ENCODE assay signal across 22 cellular contexts in genomic region chr10:77157248-77158019, GRCh38.
DNase-seq lines count a peak whose midpoint lies in the region; ATAC-seq, FAIRE-seq and TF ChIP-seq lines count a peak whose summit lies in the region.
"Had no signal": no experiment of that assay in that cellular context is flagged by ENCODE, and none has a peak within 500 bp of the region (broad histone marks: within the 10 kb centered on the region; RNA-seq: fewer than 3 reads in every experiment).

No MANE protein-coding gene starts in this region.

- intact Hi-C loops in activated CD4-positive, alpha-beta T cell treated with anti-CD3 and anti-CD28 coated beads, Interleukin-2, amount 10 ng/mL, durations not matched to agents 24 days and 14 days (cut with micrococcal nuclease), result no loop called here

- no peaks in the 10 kb centered on the region for H3K27me3 ChIP-seq in hepatocyte

- no peak overlapping the region for H3K27ac Mint-ChIP-seq in activated CD4-positive, alpha-beta T cell treated with anti-CD3 and anti-CD28 coated beads, Interleukin-2, amount 10 ng/mL, durations not matched to agents 24 days and 14 days
- H3K27ac Mint-ChIP-seq: activated naive CD4-positive, alpha-beta T cell treated with anti-CD3 and anti-CD28 coated beads, Interleukin-2, amount 10 ng/mL, durations not matched to agents 7 days and 5 days; CD4-positive, alpha-beta memory T cell; memory B cell; natural killer cell treated with Interleukin-12 subunit alpha and Interleukin-12 subunit beta and Interleukin-15 and Interleukin-18, amount 100 ng/mL, for 72 hours; T-helper 17 cell had no signal

- H3K9me2 ChIP-seq in hepatocyte (replicated peaks; ENCODE audit: insufficient read depth), result no peaks in the 10 kb centered on the region

- no peaks in the 10 kb centered on the region for H3K36me3 Mint-ChIP-seq in activated CD4-positive, alpha-beta T cell treated with anti-CD3 and anti-CD28 coated beads, Interleukin-2, amount 10 ng/mL, durations not matched to agents 24 days and 14 days (ENCODE audit: low read depth)
- H3K36me3 Mint-ChIP-seq: activated naive CD4-positive, alpha-beta T cell treated with anti-CD3 and anti-CD28 coated beads, Interleukin-2, amount 10 ng/mL, durations not matched to agents 7 days and 5 days; CD4-positive, alpha-beta memory T cell; memory B cell; natural killer cell treated with Interleukin-12 subunit alpha and Interleukin-12 subunit beta and Interleukin-15 and Interleukin-18, amount 100 ng/mL, for 72 hours had no signal

- H3K27ac ChIP-seq in hepatocyte, result peak overlapping the region; percentile 59
- H3K27ac ChIP-seq: prostate gland had no signal

- H3K4me1 Mint-ChIP-seq in activated CD4-positive, alpha-beta T cell treated with anti-CD3 and anti-CD28 coated beads, Interleukin-2, amount 10 ng/mL, durations not matched to agents 24 days and 14 days, result no peaks in the 10 kb centered on the region
- H3K4me1 Mint-ChIP-seq: activated naive CD4-positive, alpha-beta T cell treated with anti-CD3 and anti-CD28 coated beads, Interleukin-2, amount 10 ng/mL, durations not matched to agents 7 days and 5 days; CD4-positive, alpha-beta memory T cell; memory B cell; T-helper 17 cell had no signal

- no peak overlapping the region for H3K4me3 Mint-ChIP-seq in activated CD4-positive, alpha-beta T cell treated with anti-CD3 and anti-CD28 coated beads, Interleukin-2, amount 10 ng/mL, durations not matched to agents 24 days and 14 days
- H3K4me3 Mint-ChIP-seq: activated naive CD4-positive, alpha-beta T cell treated with anti-CD3 and anti-CD28 coated beads, Interleukin-2, amount 10 ng/mL, durations not matched to agents 7 days and 5 days; activated T-cell treated with anti-CD3 and anti-CD28 coated beads, Interleukin-2, amount 50 U/mL, for 4 hours; CD4-positive, alpha-beta memory T cell; memory B cell; natural killer cell treated with Interleukin-12 subunit alpha and Interleukin-12 subunit beta and Interleukin-15 and Interleukin-18, amount 100 ng/mL, for 72 hours; T-helper 17 cell had no signal

- no peak overlapping the region for H3K4me2 ChIP-seq in hepatocyte

- no peak for DNase-seq in GM12892 (ENCODE audit: insufficient read length)
- DNase-seq in amniotic epithelial cell (ENCODE audit: low read depth), result peak; percentile 92
- DNase-seq in hepatocyte (ENCODE audit: low spot score), result peak; percentile 34
- DNase-seq in renal cortical epithelial cell (ENCODE audit: low read depth), result peak; percentile 35
- no peak for DNase-seq in activated CD4-positive, alpha-beta T cell treated with anti-CD3 and anti-CD28 coated beads, Interleukin-2, amount 10 ng/mL, durations not matched to agents 24 days and 14 days
- DNase-seq in activated CD8-positive, alpha-beta memory T cell treated with anti-CD3 and anti-CD28 coated beads for 24 hours, result no peak
- DNase-seq in NCI-H1092 treated with DMSO at 0.1 percent for 48 hours (lab: John Stamatoyannopoulos, UW), result no peak
- DNase-seq: activated CD4-positive, alpha-beta T cell treated with anti-CD3 and anti-CD28 coated beads, Interleukin-2, amount 50 U/mL, for 48 hours; activated naive CD4-positive, alpha-beta T cell treated with anti-CD3 and anti-CD28 coated beads, Interleukin-2, amount 10 ng/mL, durations not matched to agents 7 days and 5 days; activated T-cell treated with anti-CD3 and anti-CD28 coated beads, Interleukin-2, amount 50 U/mL, for 4 hours; aorta; CD4-positive, alpha-beta memory T cell; hypothalamus; Kasumi-1; NCI-H1105; NCI-H69; T-helper 17 cell had no signal

- no peaks in the 10 kb centered on the region for H4K20me1 ChIP-seq in hepatocyte (ENCODE audit: insufficient read depth, poor library complexity, severe bottlenecking)

- no peak for TF ChIP-seq POLR2A in GM12892 (IDR thresholded peaks at IDR 0.05; ENCODE audit: low read depth, low read length)

- H3K4me3 ChIP-seq in hepatocyte, result no peak overlapping the region
- H3K4me3 ChIP-seq: prostate gland had no signal

- no peaks in the 10 kb centered on the region for H3K79me2 ChIP-seq in hepatocyte

- no peak for TF ChIP-seq CTCF in hepatocyte (IDR thresholded peaks at IDR 0.05; ENCODE audit: poor library complexity)

- H3K36me3 ChIP-seq in hepatocyte (replicated peaks; ENCODE audit: insufficient read depth, low read depth), result no peaks in the 10 kb centered on the region
- H3K36me3 ChIP-seq: prostate gland had no signal

- no peak for ATAC-seq in GM19397 (IDR thresholded peaks at IDR 0.05; ENCODE audit: unreplicated experiment)
- ATAC-seq: activated T-cell treated with anti-CD3 and anti-CD28 coated beads, Interleukin-2, amount 50 U/mL, for 4 hours; T-helper 17 cell had no signal

- no peaks in the 10 kb centered on the region for H3K9me3 ChIP-seq in hepatocyte (ENCODE audit: low read depth)
- H3K9me3 ChIP-seq: prostate gland had no signal

- H2AFZ ChIP-seq in hepatocyte, result no peak overlapping the region

- peaks cover 18% of the 10 kb centered on the region for H3K4me1 ChIP-seq in hepatocyte (ENCODE audit: insufficient read depth)
- H3K4me1 ChIP-seq: prostate gland had no signal

- 72% methylated on average over 9 of the region's 9 CpGs for WGBS in hepatocyte (ENCODE audit: low lambda C conversion rate, missing lambda C conversion rate)

- peaks cover 2% of the 10 kb centered on the region for H3K27me3 Mint-ChIP-seq in activated CD4-positive, alpha-beta T cell treated with anti-CD3 and anti-CD28 coated beads, Interleukin-2, amount 10 ng/mL, durations not matched to agents 24 days and 14 days

- peak; percentile 17 for FAIRE-seq in GM12892 (lab: Jason Lieb, UNC)
- FAIRE-seq: endometrium had no signal

- H3K9me3 Mint-ChIP-seq in activated CD4-positive, alpha-beta T cell treated with anti-CD3 and anti-CD28 coated beads, Interleukin-2, amount 10 ng/mL, durations not matched to agents 24 days and 14 days, result no peaks in the 10 kb centered on the region
- H3K9me3 Mint-ChIP-seq: activated naive CD4-positive, alpha-beta T cell treated with anti-CD3 and anti-CD28 coated beads, Interleukin-2, amount 10 ng/mL, durations not matched to agents 7 days and 5 days; activated T-cell treated with anti-CD3 and anti-CD28 coated beads, Interleukin-2, amount 50 U/mL, for 4 hours; CD4-positive, alpha-beta memory T cell; memory B cell; natural killer cell treated with Interleukin-12 subunit alpha and Interleukin-12 subunit beta and Interleukin-15 and Interleukin-18, amount 100 ng/mL, for 72 hours had no signal

Comparison
In these comparisons a context has a peak if more than half of its experiments do, and no peak if none do; other contexts are left out.
1. DNase-seq: peak in amniotic epithelial cell (single experiment), hepatocyte (single experiment) and renal cortical epithelial cell (single experiment); none in GM12892 (single experiment), activated CD4-positive, alpha-beta T cell treated with anti-CD3 and anti-CD28 coated beads, Interleukin-2, amount 10 ng/mL, durations not matched to agents 24 days and 14 days (single experiment), activated CD8-positive, alpha-beta memory T cell treated with anti-CD3 and anti-CD28 coated beads for 24 hours (single experiment) and NCI-H1092 treated with DMSO at 0.1 percent for 48 hours (single experiment).